27 cellular contexts compared by ENCODE assay signal in the genomic region with DNA sequence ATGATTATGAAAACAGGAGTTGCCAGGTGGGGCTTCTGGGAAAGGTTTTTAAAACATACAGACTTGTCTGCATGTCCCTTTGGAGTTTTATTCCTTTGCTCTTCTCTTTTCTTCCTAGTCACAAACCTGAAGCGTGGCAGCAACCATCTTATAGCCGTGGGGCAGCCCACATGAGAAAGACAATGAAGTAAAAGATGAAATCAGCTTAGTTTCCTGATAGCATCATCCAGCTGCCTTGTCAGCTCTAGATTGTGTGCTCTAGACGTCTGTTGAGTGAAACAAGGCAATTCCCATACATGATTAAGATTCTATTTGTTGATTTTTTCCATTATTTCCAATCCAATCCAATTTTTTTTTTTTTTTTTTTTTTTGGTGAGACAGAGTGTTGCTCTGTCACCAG.
"Had no signal": no experiment of that assay in that cellular context is flagged by ENCODE, and none has a peak within 500 bp of the region (broad histone marks: within the 10 kb centered on the region; RNA-seq: fewer than 3 reads in every experiment).

No MANE protein-coding gene starts in this region.

- H3K36me3 ChIP-seq: brain microvascular endothelial cell had no signal

- H3K4me3 ChIP-seq: K562 had no signal

- DNase-seq: activated B cell treated with CpG ODN at 0.5 μM for 24 hours; activated CD4-positive, alpha-beta memory T cell treated with anti-CD3 and anti-CD28 coated beads, Interleukin-2, amount 10 ng/mL, durations not matched to agents 7 days and 5 days; activated CD4-positive, alpha-beta T cell treated with anti-CD3 and anti-CD28 coated beads for 1 hour; activated CD4-positive, alpha-beta T cell treated with anti-CD3 and anti-CD28 coated beads, Interleukin-2, amount 10 ng/mL, durations not matched to agents 7 days and 5 days; activated gamma-delta T cell treated with Interleukin-2 at 50 U/mL for 16 hours; activated naive CD4-positive, alpha-beta T cell treated with anti-CD3 and anti-CD28 coated beads, Interleukin-2, amount 10 ng/mL, durations not matched to agents 7 days and 5 days; activated naive CD8-positive, alpha-beta T cell treated with anti-CD3 and anti-CD28 coated beads for 36 hours; activated T-cell treated with anti-CD3 and anti-CD28 coated beads for 4 hours; activated T-cell treated with anti-CD3 and anti-CD28 coated beads, Interleukin-2, amount 50 U/mL, for 48 hours; brain microvascular endothelial cell; cerebellar nuclear complex; Karpas-422; MM.1S; NCI-H1105; NCI-H1436 treated with DMSO at 0.1 percent for 48 hours; NCI-H187; NCI-H2081 treated with DMSO at 0.1 percent for 48 hours; NCI-H2171 treated with DMSO at 0.1 percent for 48 hours; NCI-H226; NCI-H774; OCI-M1; RPMI8226; T-helper 9 cell had no signal

- H3K27ac ChIP-seq: brain microvascular endothelial cell had no signal

- ATAC-seq: activated T-helper 17 cell treated with anti-CD3 and anti-CD28 coated beads, Interleukin-2, amount 50 U/mL, for 72 hours; K562; Panc1; Right ventricle myocardium inferior had no signal

- H3K27me3 ChIP-seq: brain microvascular endothelial cell had no signal
